15 cellular contexts compared by ENCODE assay signal in the genomic region with DNA sequence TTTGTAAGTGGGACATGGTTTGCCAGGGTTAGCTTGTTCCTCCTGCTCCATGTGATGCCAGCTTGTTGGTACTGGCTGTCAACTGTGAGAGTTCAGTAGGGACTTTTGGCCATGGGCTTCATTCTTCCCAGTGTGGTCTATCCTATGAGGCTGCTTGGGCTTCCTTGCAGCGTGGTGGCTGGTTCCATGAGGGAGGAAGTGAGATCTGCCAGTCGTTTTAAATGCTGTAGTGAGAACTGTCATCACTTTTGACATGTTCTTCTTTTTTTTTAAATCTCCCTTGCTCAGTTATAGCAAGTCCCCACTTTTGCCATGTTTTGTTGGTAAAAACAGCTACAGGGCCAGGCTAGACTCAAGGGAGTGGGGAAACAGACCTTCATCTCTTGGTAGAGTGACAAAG. TPM values are rescaled to one million over a fixed set of nuclear protein-coding genes. Genes with fewer than 3 reads are reported as not detected.
DNase-seq lines count a peak whose midpoint lies in the region; ATAC-seq, FAIRE-seq and TF ChIP-seq lines count a peak whose summit lies in the region.
"Had no signal": no experiment of that assay in that cellular context is flagged by ENCODE, and none has a peak within 500 bp of the region (broad histone marks: within the 10 kb centered on the region; RNA-seq: fewer than 3 reads in every experiment).

No MANE protein-coding gene starts in this region.

- BruUV-seq in GM12878 (replicated peaks; lab: Mats Ljungman, UMichigan): TSS peak; percentile 15

- intact Hi-C loops in Right ventricle myocardium inferior (cut with DNase I) (no loop called here), GM12878 (cut with micrococcal nuclease; ENCODE audit: unreplicated experiment) (no loop called here), upper lobe of right lung (cut with DNase I) (no loop called here)

- no peak overlapping the region for H3K4me3 ChIP-seq in cardiac muscle cell
- H3K4me3 ChIP-seq in GM12878: no peak overlapping the region
- no peak overlapping the region for H3K4me3 ChIP-seq in upper lobe of right lung
- H3K4me3 ChIP-seq in smooth muscle cell: no peak overlapping the region
- H3K4me3 ChIP-seq: body of pancreas, GM23338 had no signal

- H3K4me1 ChIP-seq in cardiac muscle cell (ENCODE audit: low read depth) (peaks cover 24% of the 10 kb centered on the region), GM12878 (ENCODE audit: control insufficient read depth, insufficient read depth, low read length) (peaks cover 2% of the 10 kb centered on the region; the same call in 1 of the 2 replicates), upper lobe of right lung (no peaks in the 10 kb centered on the region), smooth muscle cell (ENCODE audit: low read depth) (no peaks in the 10 kb centered on the region)
- H3K4me1 ChIP-seq: body of pancreas had no signal

- TF ChIP-seq CTCF in cardiac muscle cell (IDR thresholded peaks at IDR 0.05; ENCODE audit: low read depth, low read length): no peak
- TF ChIP-seq CTCF in GM12878 (IDR thresholded peaks at IDR 0.05 in 2 of 3, conservative IDR thresholded peaks at IDR 0.05 in 1 of 3; ENCODE audit: control insufficient read depth in 2 of 3, extremely low read depth in 1 of 3, insufficient read depth in 1 of 3, low read depth in 3 of 3, low read length in 3 of 3): no peak
- no peak for TF ChIP-seq CTCF in upper lobe of right lung (IDR thresholded peaks at IDR 0.05)
- TF ChIP-seq CTCF in smooth muscle cell (IDR thresholded peaks at IDR 0.05; ENCODE audit: borderline replicate concordance, insufficient read depth, poor library complexity, severe bottlenecking): no peak

- peak overlapping the region; percentile 30 for H3K27ac ChIP-seq in cardiac muscle cell
- no peak overlapping the region for H3K27ac ChIP-seq in GM12878 (ENCODE audit: control insufficient read depth, insufficient read depth)
- no peak overlapping the region for H3K27ac ChIP-seq in upper lobe of right lung
- H3K27ac ChIP-seq in smooth muscle cell (ENCODE audit: low read depth): no peak overlapping the region

- H3K4me2 ChIP-seq in GM12878 (ENCODE audit: control insufficient read depth, insufficient read depth) (no peak overlapping the region), smooth muscle cell (no peak overlapping the region)
- H3K4me2 ChIP-seq: GM23338 had no signal

- no peak for TF ChIP-seq POLR2A in GM12878 (IDR thresholded peaks at IDR 0.05; ENCODE audit: low read depth, low read length)

- H3K27me3 ChIP-seq in cardiac muscle cell (no peaks in the 10 kb centered on the region), GM12878 (replicated peaks in 1 of 2; ENCODE audit: control insufficient read depth in 2 of 2, insufficient read depth in 2 of 2, low read length in 1 of 2) (no peaks in the 10 kb centered on the region), upper lobe of right lung (no peaks in the 10 kb centered on the region), smooth muscle cell (ENCODE audit: low read depth) (no peaks in the 10 kb centered on the region)
- H3K27me3 ChIP-seq: body of pancreas had no signal

- H4K20me1 ChIP-seq in GM12878 (ENCODE audit: control insufficient read depth, insufficient read depth): no peaks in the 10 kb centered on the region
- peaks cover 31% of the 10 kb centered on the region for H4K20me1 ChIP-seq in smooth muscle cell (ENCODE audit: low read depth)

- TF ChIP-seq EP300 in GM12878 (IDR thresholded peaks at IDR 0.05; ENCODE audit: borderline replicate concordance in 1 of 2, control insufficient read depth in 1 of 2, low read depth in 2 of 2, low read length in 2 of 2): no peak

- in situ Hi-C loops in GM12878 (cut with MboI): no loop called here
- in situ Hi-C loops in G401 (cut with HindIII; ENCODE audit: low sequenced_read_pairs): no loop called here

- POLR2A ChIA-PET in GM12878 (lab: Charles Lee): interaction anchor here (0.9 to 1.2 kb wide), 3 partner anchors 12 to 173 kb away, joined by 3 to 4 read pairs (median 3); partner anchors contain the start of gene NSD2

- RAD21 ChIA-PET in GM12878 (lab: Charles Lee; ENCODE audit: unreplicated experiment): interaction anchor here (1.6 to 1.7 kb wide), 2 partner anchors 12 to 28 kb away, joined by 3 to 5 read pairs; no protein-coding TSS in a partner anchor

- H3K9me3 ChIP-seq in cardiac muscle cell (ENCODE audit: low read depth) (no peaks in the 10 kb centered on the region), GM12878 (replicated peaks; ENCODE audit: control insufficient read depth, insufficient read depth, low read length) (no peaks in the 10 kb centered on the region), upper lobe of right lung (no peaks in the 10 kb centered on the region), smooth muscle cell (replicated peaks; ENCODE audit: low read depth) (no peaks in the 10 kb centered on the region)
- H3K9me3 ChIP-seq: body of pancreas had no signal

- CTCF ChIA-PET in GM12878 (lab: Yijun Ruan, JAX): interaction anchor here (1.0 to 5.3 kb wide), 5 partner anchors 12 to 30 kb away, joined by 3 to 37 read pairs (median 4); no protein-coding TSS in a partner anchor

- H3K36me3 ChIP-seq in cardiac muscle cell: no peaks in the 10 kb centered on the region
- H3K36me3 ChIP-seq in GM12878 (ENCODE audit: control insufficient read depth in 2 of 2, insufficient read depth in 2 of 2, low read length in 1 of 2): peaks cover 2 to 3% of the 10 kb centered on the region in 2 experiments; a peak in 2 of 4 replicates
- no peaks in the 10 kb centered on the region for H3K36me3 ChIP-seq in upper lobe of right lung
- no peaks in the 10 kb centered on the region for H3K36me3 ChIP-seq in smooth muscle cell (ENCODE audit: low read depth)

- H3K79me2 ChIP-seq in GM12878 (ENCODE audit: control insufficient read depth, insufficient read depth, low read length) (peaks cover 86% of the 10 kb centered on the region), smooth muscle cell (ENCODE audit: low read depth) (peaks cover 95% of the 10 kb centered on the region)

- DNase-seq in cardiac muscle cell (ENCODE audit: low read depth in 1 of 2, low spot score in 1 of 2) (no peak), Right ventricle myocardium inferior (ENCODE audit: missing footprints) (no peak), MV-4-11 (lab: John Stamatoyannopoulos, UW) (peak; percentile 79), GM12878 (ENCODE audit: low read depth, low spot score) (no peak), upper lobe of right lung (peak; percentile 8), smooth muscle cell (lab: John Stamatoyannopoulos, UW; ENCODE audit: unreplicated experiment) (no peak), G401 (ENCODE audit: low spot score) (no peak), HT-29 (ENCODE audit: low spot score) (no peak)
- DNase-seq: activated naive CD4-positive, alpha-beta T cell treated with anti-CD3 and anti-CD28 coated beads for 36 hours; body of pancreas; GDM1; NCI-H1694 treated with DMSO at 0.1 percent for 48 hours; NCI-H345 had no signal

- TF ChIP-seq RAD21 in GM12878 (IDR thresholded peaks at IDR 0.05; ENCODE audit: insufficient read depth, low read depth, low read length): no peak

- H3F3A ChIP-seq in smooth muscle cell (ENCODE audit: low read depth): no peaks in the 10 kb centered on the region

- WGBS in GM12878 (ENCODE audit: insufficient coverage, insufficient replicate concordance, low lambda C conversion rate, missing lambda C conversion rate): 0% methylated on average over 2 of the region's 2 CpGs
- 67% methylated on average over 2 of the region's 2 CpGs for WGBS in smooth muscle cell (ENCODE audit: low lambda C conversion rate)

- no peak for FAIRE-seq in GM12878 (lab: Jason Lieb, UNC)
- FAIRE-seq: D721Med had no signal

- ATAC-seq in Right ventricle myocardium inferior: no peak
- ATAC-seq in GM12878: peak; percentile 56
- peak; percentile 33 for ATAC-seq in upper lobe of right lung
- ATAC-seq: body of pancreas, GM23338 had no signal

- no peak overlapping the region for H3K9ac ChIP-seq in GM12878 (ENCODE audit: control insufficient read depth, insufficient read depth, low read length)
- no peak overlapping the region for H3K9ac ChIP-seq in smooth muscle cell (ENCODE audit: low read depth)

- SMC1A ChIA-PET in GM12878 (lab: Charles Lee; ENCODE audit: uncharacterized antibody, unreplicated experiment): interaction anchor here (1.0 to 2.5 kb wide), 5 partner anchors 8 to 57 kb away, joined by 3 to 11 read pairs (median 6); no protein-coding TSS in a partner anchor

- H2AFZ ChIP-seq in GM12878 (ENCODE audit: control insufficient read depth, low read depth, low read length) (peak overlapping the region; percentile 33; the same call in 1 of the 2 replicates), smooth muscle cell (ENCODE audit: low read depth) (no peak overlapping the region)
- H2AFZ ChIP-seq: GM23338 had no signal

RNA-seq across cellular contexts. Expression of gene NSD2, which starts 15.9 kb away (rescaled TPM):
- total RNA-seq in cardiac muscle cell: 49.8 and 91.3 TPM in 2 replicates
- polyA plus RNA-seq in cardiac muscle cell: 49.0 and 84.6 TPM in 2 replicates
- total RNA-seq in Right ventricle myocardium inferior: 37.0 TPM
- total RNA-seq in GM12878 (2013; cell fraction: nucleolus; rRNA removed): 179 and 184 TPM in 2 replicates
- 72.5 and 73.1 TPM in 2 replicates for total RNA-seq in GM12878 (2014; rRNA removed)
- total RNA-seq in GM12878 (2014; rRNA removed; fragmentation: Illumina TruSeq; extraction: Trizol): 71.4 and 74.7 TPM in 2 replicates
- 137 and 139 TPM in 2 replicates for total RNA-seq in GM12878 (2021)
- 25.3 TPM for polyA plus RNA-seq in GM12878 (2011; ENCODE audit: low read depth)
- polyA plus RNA-seq in GM12878 (2011; rRNA removed): 44.9 and 50.2 TPM in 2 replicates
- 38.5 and 43.7 TPM in 2 replicates for polyA plus RNA-seq in GM12878 (2011; cell fraction: cytosol; rRNA removed)
- polyA plus RNA-seq in GM12878 (2011; cell fraction: nucleus; rRNA removed): 90.6 and 120 TPM in 2 replicates
- 39.9 and 45.7 TPM in 2 replicates for polyA plus RNA-seq in GM12878 (2012)
- polyA plus RNA-seq in GM12878 (2014; fragmentation: Illumina TruSeq; extraction: Trizol): 83.4 and 85.0 TPM in 2 replicates
- 1 to 10 TPM; 8.6 to 9.3 TPM for polyA plus RNA-seq in GM12878 (2014; fragmentation: Nextera tagmentation; extraction: Ambion mirVana)
- polyA plus RNA-seq in GM12878 (2014; rRNA removed): 72.6 and 74.8 TPM in 2 replicates
- 10 to 100 TPM; 42.2 to 62.0 TPM for polyA plus RNA-seq in GM12878 (2016; fragmentation: Nextera tagmentation; extraction: Ambion mirVana)
- polyA minus RNA-seq in GM12878 (2011; rRNA and poly(A)+ RNA removed): 76.8 and 101 TPM in 2 replicates
- 43.8 and 49.9 TPM in 2 replicates for polyA minus RNA-seq in GM12878 (2011; cell fraction: cytosol; rRNA and poly(A)+ RNA removed)
- polyA minus RNA-seq in GM12878 (2011; cell fraction: nucleus; rRNA and poly(A)+ RNA removed): 42.9 and 83.7 TPM in 2 replicates
- 45.2 TPM for total RNA-seq in upper lobe of right lung
- 15.0 and 15.9 TPM in 2 replicates for total RNA-seq in smooth muscle cell
- 13.0 and 19.9 TPM in 2 replicates for polyA plus RNA-seq in smooth muscle cell
- 44.4 and 86.9 TPM in 2 replicates for total RNA-seq in G401 (2014; rRNA removed; shearing (Covaris generic))
- total RNA-seq in HT-29 (2014; rRNA removed; shearing (Covaris generic)): 70.5 and 73.7 TPM in 2 replicates

RNA-seq across cellular contexts. Expression of gene LETM1, which starts 31.1 kb away (rescaled TPM):
- 53.3 and 61.5 TPM in 2 replicates for total RNA-seq in cardiac muscle cell
- polyA plus RNA-seq in cardiac muscle cell: 22.5 and 23.3 TPM in 2 replicates
- total RNA-seq in Right ventricle myocardium inferior: 39.8 TPM
- total RNA-seq in GM12878 (2013; cell fraction: nucleolus; rRNA removed): 75.9 and 85.3 TPM in 2 replicates
- 50.4 and 57.8 TPM in 2 replicates for total RNA-seq in GM12878 (2014; rRNA removed)
- 23.9 and 24.4 TPM in 2 replicates for total RNA-seq in GM12878 (2014; rRNA removed; fragmentation: Illumina TruSeq; extraction: Trizol)
- total RNA-seq in GM12878 (2021): 59.6 and 65.2 TPM in 2 replicates
- 9.8 TPM for polyA plus RNA-seq in GM12878 (2011; ENCODE audit: low read depth)
- polyA plus RNA-seq in GM12878 (2011; rRNA removed): 9.6 and 18.4 TPM in 2 replicates
- 18.0 and 26.3 TPM in 2 replicates for polyA plus RNA-seq in GM12878 (2011; cell fraction: cytosol; rRNA removed)
- 124 and 166 TPM in 2 replicates for polyA plus RNA-seq in GM12878 (2011; cell fraction: nucleus; rRNA removed)
- polyA plus RNA-seq in GM12878 (2012): 17.0 and 20.1 TPM in 2 replicates
- 8.5 and 18.5 TPM in 2 replicates for polyA plus RNA-seq in GM12878 (2014; fragmentation: Illumina TruSeq; extraction: Trizol)
- polyA plus RNA-seq in GM12878 (2014; fragmentation: Nextera tagmentation; extraction: Ambion mirVana): 1 to 10 TPM; 2.6 to 4.0 TPM
- 36.0 and 46.4 TPM in 2 replicates for polyA plus RNA-seq in GM12878 (2014; rRNA removed)
- polyA plus RNA-seq in GM12878 (2016; fragmentation: Nextera tagmentation; extraction: Ambion mirVana): 10 to 100 TPM; 37.3 to 39.4 TPM
- polyA minus RNA-seq in GM12878 (2011; rRNA and poly(A)+ RNA removed): 30.1 and 65.7 TPM in 2 replicates
- polyA minus RNA-seq in GM12878 (2011; cell fraction: cytosol; rRNA and poly(A)+ RNA removed): 28.0 and 28.7 TPM in 2 replicates
- 38.6 and 52.8 TPM in 2 replicates for polyA minus RNA-seq in GM12878 (2011; cell fraction: nucleus; rRNA and poly(A)+ RNA removed)
- 39.5 TPM for total RNA-seq in upper lobe of right lung
- total RNA-seq in smooth muscle cell: 17.1 and 17.4 TPM in 2 replicates
- 15.3 and 16.2 TPM in 2 replicates for polyA plus RNA-seq in smooth muscle cell
- total RNA-seq in G401 (2014; rRNA removed; shearing (Covaris generic)): 67.5 and 83.2 TPM in 2 replicates
- total RNA-seq in HT-29 (2014; rRNA removed; shearing (Covaris generic)): 95.8 and 106 TPM in 2 replicates

Comparison
In these comparisons a context has a peak if more than half of its experiments do, and no peak if none do; other contexts are left out.
1. DNase-seq: peak in MV-4-11 (single experiment) and upper lobe of right lung (single experiment); none in cardiac muscle cell (0 of 2), Right ventricle myocardium inferior (single experiment), GM12878 (single experiment), smooth muscle cell (single experiment), G401 (single experiment) and HT-29 (single experiment).